In genomic region chr3:114178770-114179368, GRCh38 we compare ENCODE assay signal across 9 cellular contexts. TPM values are rescaled to one million over a fixed set of nuclear protein-coding genes. Genes with fewer than 3 reads are reported as not detected.
DNase-seq lines count a peak whose midpoint lies in the region; ATAC-seq and TF ChIP-seq lines count a peak whose summit lies in the region.
"Had no signal": no experiment of that assay in that cellular context is flagged by ENCODE, and none has a peak within 500 bp of the region (broad histone marks: within the 10 kb centered on the region; RNA-seq: fewer than 3 reads in every experiment).

TSS of gene DRD3 (minus strand) at chr3:114179052. CDS start at chr3:114171992, 7,060 bp downstream.

- CTCF ChIA-PET in SK-N-SH (lab: Yijun Ruan, JAX) = interaction anchor here (0.8 to 2.8 kb wide), 16 partner anchors 8 to 432 kb away, joined by 3 to 34 read pairs (median 6); partner anchors contain the start of gene ATP6V1A

- H3K27me3 ChIP-seq in right atrium auricular region (no peaks in the 10 kb centered on the region), SK-N-SH (ENCODE audit: insufficient read depth) (no peaks in the 10 kb centered on the region; the same call in 1 of the 2 replicates)

- no peaks in the 10 kb centered on the region for H3K79me2 ChIP-seq in SK-N-SH (ENCODE audit: insufficient read depth)

- H3K4me1 ChIP-seq in right atrium auricular region (no peaks in the 10 kb centered on the region), SK-N-SH (ENCODE audit: control insufficient read depth in 1 of 2, insufficient read depth in 2 of 2, low read depth in 1 of 2, low read length in 1 of 2) (no peaks in the 10 kb centered on the region; a peak in 1 of 4 replicates)

- H3K4me2 ChIP-seq in SK-N-SH = no peak within 1 kb of the TSS

- POLR2A ChIA-PET in SK-N-SH (lab: Yijun Ruan, JAX) = no interaction called here

- no peak within 1 kb of the TSS for H2AFZ ChIP-seq in SK-N-SH (ENCODE audit: low read depth)

- DNase-seq in Right ventricle myocardium superior = no peak
- DNase-seq in right atrium auricular region (ENCODE audit: low spot score) = no peak
- no peak for DNase-seq in SK-N-SH
- DNase-seq in fibroblast of mammary gland (ENCODE audit: low read depth) = peak; percentile 46
- DNase-seq in stimulated activated CD8-positive, alpha-beta memory T cell treated with anti-CD3 and anti-CD28 coated beads, Interleukin-4, amount 100 ng/mL, for 48 hours = peak; percentile 35
- no peak for DNase-seq in dedifferentiated amniotic fluid mesenchymal stem cell (ENCODE audit: extremely low spot score)
- no peak for DNase-seq in SHP77 treated with DMSO at 0.1 percent for 48 hours (lab: John Stamatoyannopoulos, UW)
- no peak for DNase-seq in CD1c-positive myeloid dendritic cell (ENCODE audit: extremely low spot score)

- no peaks in the 10 kb centered on the region for H3K9me2 ChIP-seq in SK-N-SH

- no peak for TF ChIP-seq CTCF in right atrium auricular region (IDR thresholded peaks at IDR 0.05)
- TF ChIP-seq CTCF in SK-N-SH (IDR thresholded peaks at IDR 0.05) = no peak
- no peak for TF ChIP-seq CTCF in fibroblast of mammary gland (conservative IDR thresholded peaks at IDR 0.05; ENCODE audit: control insufficient read depth, insufficient read depth, low read depth, low read length)

- H3F3A ChIP-seq in SK-N-SH (replicated peaks; ENCODE audit: insufficient read depth) = no peaks in the 10 kb centered on the region

- no peak within 1 kb of the TSS for H3K9ac ChIP-seq in SK-N-SH

- WGBS in SK-N-SH (ENCODE audit: low lambda C conversion rate) = 71% methylated on average over 7 of the region's 7 CpGs

- peak; percentile 56 for ATAC-seq in Right ventricle myocardium superior (ENCODE audit: poor library complexity)

- H3K36me3 ChIP-seq in right atrium auricular region = no peaks in the 10 kb centered on the region
- no peaks in the 10 kb centered on the region for H3K36me3 ChIP-seq in SK-N-SH (replicated peaks in 1 of 2; ENCODE audit: control insufficient read depth in 1 of 2, insufficient read depth in 2 of 2, low read length in 1 of 2)

- H3K27ac ChIP-seq in right atrium auricular region = no peak within 1 kb of the TSS
- no peak within 1 kb of the TSS for H3K27ac ChIP-seq in SK-N-SH (ENCODE audit: low read depth in 2 of 2, low read length in 1 of 2)

- no peak for TF ChIP-seq RAD21 in SK-N-SH (IDR thresholded peaks at IDR 0.05; ENCODE audit: low read length)

- H4K20me1 ChIP-seq in SK-N-SH (ENCODE audit: insufficient read depth) = no peaks in the 10 kb centered on the region

- H3K4me3 ChIP-seq in right atrium auricular region (no peak within 1 kb of the TSS), SK-N-SH (ENCODE audit: low read depth in 2 of 2, low read length in 1 of 2) (no peak within 1 kb of the TSS), fibroblast of mammary gland (ENCODE audit: control insufficient read depth, low read depth, low read length) (no peak within 1 kb of the TSS)

- intact Hi-C loops in Right ventricle myocardium superior (cut with DNase I) = no loop called here

- H3K9me3 ChIP-seq in right atrium auricular region (no peaks in the 10 kb centered on the region), SK-N-SH (no peaks in the 10 kb centered on the region)

- TF ChIP-seq EP300 in SK-N-SH (IDR thresholded peaks at IDR 0.05; ENCODE audit: borderline replicate concordance in 1 of 2, low read depth in 1 of 2, low read length in 1 of 2) = no peak

TF ChIP-seq in SK-N-SH, 30 proteins besides CTCF, POLR2A, EP300 and RAD21:
- TF ChIP-seq TAF1 (IDR thresholded peaks at IDR 0.05; ENCODE audit: borderline replicate concordance, low read depth, low read length) = no peak
- TF ChIP-seq REST (IDR thresholded peaks at IDR 0.05; ENCODE audit: low read depth, low read length) = peak; percentile 95
- TF ChIP-seq NFIC (IDR thresholded peaks at IDR 0.05; ENCODE audit: borderline replicate concordance) = no peak
- no peak for TF ChIP-seq CHD2 (IDR thresholded peaks at IDR 0.05; ENCODE audit: low read length, partially characterized antibody)
- TF ChIP-seq FOXJ3 (CRISPR knock-in tag; IDR thresholded peaks at IDR 0.05) = no peak

RNA-seq across cellular contexts. Expression of gene DRD3, which starts in this region (rescaled TPM):
- not detected for total RNA-seq in Right ventricle myocardium superior
- total RNA-seq in right atrium auricular region = not detected
- polyA plus RNA-seq in SK-N-SH (2012; rRNA removed) = not detected in 2 replicates
- polyA plus RNA-seq in SK-N-SH (2012; cell fraction: cytosol; rRNA removed) = not detected in 2 replicates
- not detected in 2 replicates for polyA plus RNA-seq in SK-N-SH (2012; cell fraction: nucleus; rRNA removed)
- polyA plus RNA-seq: CD4-positive, alpha-beta memory T cell had no signal

Comparison
In these comparisons a context has a peak if more than half of its experiments do, and no peak if none do; other contexts are left out.
1. Peak in ATAC-seq in Right ventricle myocardium superior; RNA of the gene not detected or under 1 TPM.
2. DNase-seq: peak in fibroblast of mammary gland (single experiment) and stimulated activated CD8-positive, alpha-beta memory T cell treated with anti-CD3 and anti-CD28 coated beads, Interleukin-4, amount 100 ng/mL, for 48 hours (single experiment); none in Right ventricle myocardium superior (single experiment), right atrium auricular region (single experiment), SK-N-SH (single experiment), dedifferentiated amniotic fluid mesenchymal stem cell (single experiment), SHP77 treated with DMSO at 0.1 percent for 48 hours (single experiment) and CD1c-positive myeloid dendritic cell (single experiment).